30 cellular contexts compared by ENCODE assay signal in the genomic region with DNA sequence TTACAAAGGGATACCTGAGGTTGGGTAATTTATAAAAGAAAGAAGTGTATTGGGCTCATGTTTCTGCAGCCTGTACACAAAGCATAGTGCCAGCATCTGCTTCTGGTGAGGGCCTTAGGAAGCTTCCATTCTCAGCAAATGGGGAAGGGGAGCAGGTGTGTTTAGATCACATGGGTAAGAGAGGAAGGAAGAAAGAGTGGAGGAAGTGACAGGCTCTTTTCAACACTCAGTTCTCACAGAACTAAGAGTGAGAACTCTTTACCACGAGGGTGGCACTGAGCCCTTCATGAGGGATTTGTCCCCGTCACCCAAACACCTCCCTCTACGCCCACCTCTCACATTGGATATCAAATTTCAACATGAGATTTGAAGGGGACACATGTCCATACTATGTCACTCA. TPM values are rescaled to one million over a fixed set of nuclear protein-coding genes. Genes with fewer than 3 reads are reported as not detected.
"Had no signal": no experiment of that assay in that cellular context is flagged by ENCODE, and none has a peak within 500 bp of the region (broad histone marks: within the 10 kb centered on the region; RNA-seq: fewer than 3 reads in every experiment).

No MANE protein-coding gene starts in this region.

- ATAC-seq: activated CD4-positive, alpha-beta T cell treated with anti-CD3 and anti-CD28 coated beads for 36 hours; activated T-cell treated with anti-CD3 and anti-CD28 coated beads, Interleukin-2, amount 50 U/mL, for 72 hours; gastroesophageal sphincter; mucosa of descending colon; stimulated activated memory B cell treated with anti-CD40 and anti-IgM and Interleukin-4, amounts not matched to agents 10 μg/mL and 1 μg/mL and 100 μg/mL, for 72 hours; WTC11 had no signal

- H3K36me3 ChIP-seq: colonic mucosa, esophagus squamous epithelium, gastroesophageal sphincter, sigmoid colon, stomach, suprapubic skin, tibial nerve had no signal

- DNase-seq: activated CD4-positive, alpha-beta T cell treated with anti-CD3 and anti-CD28 coated beads for 36 hours; activated CD4-positive, alpha-beta T cell treated with anti-CD3 and anti-CD28 coated beads, Interleukin-2, amount 50 U/mL, for 4 hours; activated effector memory CD4-positive, alpha-beta T cell treated with Interleukin-2 at 50 U/mL for 16 hours; activated naive CD4-positive, alpha-beta T cell treated with anti-CD3 and anti-CD28 coated beads, Interleukin-2, amount 10 ng/mL, durations not matched to agents 7 days and 5 days; activated T-cell treated with anti-CD3 and anti-CD28 coated beads, Interleukin-2, amount 50 U/mL, for 72 hours; amygdala; colonic mucosa; esophagus squamous epithelium; head of caudate nucleus; hypothalamus; left cardiac atrium; mesendoderm; mucosa of descending colon; retina; sigmoid colon; stimulated activated CD4-positive, alpha-beta T cell treated with anti-CD3 and anti-CD28 coated beads, Interleukin-15, amount 100 ng/mL, for 24 hours; stomach; T-helper 9 cell had no signal

- H3K4me1 Mint-ChIP-seq: activated CD4-positive, alpha-beta T cell treated with anti-CD3 and anti-CD28 coated beads for 36 hours; activated naive CD4-positive, alpha-beta T cell treated with anti-CD3 and anti-CD28 coated beads, Interleukin-2, amount 10 ng/mL, durations not matched to agents 7 days and 5 days had no signal

- H3K27ac Mint-ChIP-seq: activated CD4-positive, alpha-beta T cell treated with anti-CD3 and anti-CD28 coated beads for 36 hours; activated naive CD4-positive, alpha-beta T cell treated with anti-CD3 and anti-CD28 coated beads, Interleukin-2, amount 10 ng/mL, durations not matched to agents 7 days and 5 days; activated T-cell treated with anti-CD3 and anti-CD28 coated beads, Interleukin-2, amount 50 U/mL, for 72 hours; progenitor cell of endocrine pancreas; WTC11 had no signal

- H3K27me3 ChIP-seq: colonic mucosa, esophagus squamous epithelium, sigmoid colon, suprapubic skin, tibial nerve had no signal

- H3K4me3 Mint-ChIP-seq: activated CD4-positive, alpha-beta T cell treated with anti-CD3 and anti-CD28 coated beads for 36 hours; activated naive CD4-positive, alpha-beta T cell treated with anti-CD3 and anti-CD28 coated beads, Interleukin-2, amount 10 ng/mL, durations not matched to agents 7 days and 5 days; activated T-cell treated with anti-CD3 and anti-CD28 coated beads, Interleukin-2, amount 50 U/mL, for 72 hours; stimulated activated memory B cell treated with anti-CD40 and anti-IgM and Interleukin-4, amounts not matched to agents 10 μg/mL and 1 μg/mL and 100 μg/mL, for 72 hours; WTC11 had no signal

- H3K36me3 Mint-ChIP-seq: activated naive CD4-positive, alpha-beta T cell treated with anti-CD3 and anti-CD28 coated beads, Interleukin-2, amount 10 ng/mL, durations not matched to agents 7 days and 5 days; stimulated activated memory B cell treated with anti-CD40 and anti-IgM and Interleukin-4, amounts not matched to agents 10 μg/mL and 1 μg/mL and 100 μg/mL, for 72 hours had no signal

- H3K9me3 Mint-ChIP-seq: activated naive CD4-positive, alpha-beta T cell treated with anti-CD3 and anti-CD28 coated beads, Interleukin-2, amount 10 ng/mL, durations not matched to agents 7 days and 5 days; stimulated activated memory B cell treated with anti-CD40 and anti-IgM and Interleukin-4, amounts not matched to agents 10 μg/mL and 1 μg/mL and 100 μg/mL, for 72 hours had no signal

- H3K27ac ChIP-seq: colonic mucosa, esophagus squamous epithelium, gastroesophageal sphincter, sigmoid colon, suprapubic skin, tibial nerve had no signal

- H3K9me3 ChIP-seq: colonic mucosa, esophagus squamous epithelium, gastroesophageal sphincter, mucosa of descending colon, sigmoid colon, stomach, suprapubic skin, tibial nerve had no signal

- H3K4me3 ChIP-seq: colonic mucosa, esophagus squamous epithelium, gastroesophageal sphincter, mucosa of descending colon, sigmoid colon, smooth muscle cell, stomach, suprapubic skin, tibial nerve had no signal

- H3K4me2 ChIP-seq: smooth muscle cell had no signal

- H3K4me1 ChIP-seq: colonic mucosa, sigmoid colon had no signal

RNA-seq across cellular contexts. Expression of gene FAM170B, which starts 0.5 kb away (rescaled TPM):
- total RNA-seq: activated CD4-positive, alpha-beta T cell treated with anti-CD3 and anti-CD28 coated beads for 36 hours; activated CD8-positive, alpha-beta memory T cell treated with anti-CD3 and anti-CD28 coated beads for 36 hours; bronchial epithelial cell; colonic mucosa; esophagus squamous epithelium; gastroesophageal sphincter; left cardiac atrium; lower leg skin; mucosa of descending colon; osteoblast; progenitor cell of endocrine pancreas; sigmoid colon; smooth muscle cell; stomach; suprapubic skin; urinary bladder; WTC11 had no signal

RNA-seq across cellular contexts. Expression of gene TMEM273, which starts 53.9 kb away (rescaled TPM):
- total RNA-seq: bronchial epithelial cell, osteoblast, progenitor cell of endocrine pancreas had no signal
